ENCODE assay signal across 9 cellular contexts in the genomic region with DNA sequence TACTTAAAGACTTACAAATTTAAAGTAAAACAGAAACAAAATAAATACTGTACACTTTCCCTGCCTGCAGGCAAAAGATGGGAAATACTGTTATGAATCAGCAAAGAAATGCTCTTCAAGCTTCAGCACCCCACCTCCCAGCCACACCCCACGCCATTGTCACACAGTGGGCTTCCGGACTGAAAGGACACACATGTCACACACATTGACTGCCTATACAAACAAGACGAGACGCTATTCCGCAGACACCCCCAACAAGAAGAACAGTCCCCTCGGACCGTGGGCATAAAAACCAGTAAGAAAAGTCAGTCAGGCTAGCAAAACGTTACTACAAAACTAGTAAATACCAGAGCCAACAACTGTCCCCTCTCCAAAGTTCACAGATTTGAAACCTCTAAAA. TPM values are rescaled to one million over a fixed set of nuclear protein-coding genes. Genes with fewer than 3 reads are reported as not detected.
DNase-seq lines count a peak whose midpoint lies in the region; ATAC-seq, FAIRE-seq and TF ChIP-seq lines count a peak whose summit lies in the region.
"Had no signal": no experiment of that assay in that cellular context is flagged by ENCODE, and none has a peak within 500 bp of the region (broad histone marks: within the 10 kb centered on the region; RNA-seq: fewer than 3 reads in every experiment).

No MANE protein-coding gene starts in this region.

- FAIRE-seq in K562 (lab: Jason Lieb, UNC) (peak; percentile 49), D721Med (lab: Jason Lieb, UNC) (no peak)
- FAIRE-seq: G401.6 had no signal

- CTCF ChIA-PET in K562 (lab: Yijun Ruan, JAX; ENCODE audit: low intra/inter-chr PET ratio): interaction anchor here (0.6 kb wide), 1 partner anchor 13 kb away, joined by 3 read pairs; no protein-coding TSS in a partner anchor

- H3K27me3 ChIP-seq in K562 (ENCODE audit: control insufficient read depth in 2 of 2, insufficient read depth in 2 of 2, low read length in 2 of 2): peaks cover 2 to 9% of the 10 kb centered on the region in 2 experiments; a peak in 2 of 5 replicates
- no peaks in the 10 kb centered on the region for H3K27me3 ChIP-seq in aorta (ENCODE audit: control insufficient read depth in 1 of 2, insufficient read depth in 2 of 2, low read length in 1 of 2)
- no peaks in the 10 kb centered on the region for H3K27me3 ChIP-seq in ovary
- no peaks in the 10 kb centered on the region for H3K27me3 ChIP-seq in WERI-Rb-1 (ENCODE audit: insufficient read depth, low read depth, severe bottlenecking)

- in situ Hi-C loops in K562 (cut with MboI): no loop called here

- POLR2A ChIA-PET in K562 (lab: Yijun Ruan, JAX): interaction anchor here (0.7 to 1.1 kb wide), 2 partner anchors 16 to 496 kb away, joined by 4 read pairs; no protein-coding TSS in a partner anchor

- TF ChIP-seq CTCF in K562 (IDR thresholded peaks at IDR 0.05 in 2 of 3, conservative IDR thresholded peaks at IDR 0.05 in 1 of 3; ENCODE audit: insufficient read depth in 2 of 3, low read depth in 1 of 3, low read length in 3 of 3) (no peak), D721Med (IDR thresholded peaks at IDR 0.05; ENCODE audit: insufficient read depth, missing control alignments) (no peak), ovary (IDR thresholded peaks at IDR 0.05) (no peak), WERI-Rb-1 (IDR thresholded peaks at IDR 0.05; ENCODE audit: low read depth, low read length) (no peak)

- peak overlapping the region; percentile 42 for H3K4me2 ChIP-seq in K562 (ENCODE audit: insufficient read depth, low read length)

- no peaks in the 10 kb centered on the region for H3K9me3 ChIP-seq in K562 (replicated peaks; ENCODE audit: control insufficient read depth, insufficient read depth, low read depth, low read length)
- H3K9me3 ChIP-seq in aorta (ENCODE audit: control insufficient read depth, low read length): no peaks in the 10 kb centered on the region
- H3K9me3 ChIP-seq in ovary: no peaks in the 10 kb centered on the region
- no peaks in the 10 kb centered on the region for H3K9me3 ChIP-seq in WERI-Rb-1 (ENCODE audit: severe bottlenecking)

- H3K36me3 ChIP-seq in K562 (ENCODE audit: control insufficient read depth, insufficient read depth, low read length) (no peaks in the 10 kb centered on the region), aorta (ENCODE audit: control insufficient read depth in 1 of 2, insufficient read depth in 2 of 2, low read length in 1 of 2) (no peaks in the 10 kb centered on the region), ovary (no peaks in the 10 kb centered on the region), WERI-Rb-1 (no peaks in the 10 kb centered on the region)

- H3K9me1 ChIP-seq in K562 (ENCODE audit: control insufficient read depth, insufficient read depth, low read length): no peaks in the 10 kb centered on the region

- no peaks in the 10 kb centered on the region for H3K79me2 ChIP-seq in K562 (ENCODE audit: control insufficient read depth, insufficient read depth, low read length)

- TF ChIP-seq EP300 in K562 (IDR thresholded peaks at IDR 0.05; ENCODE audit: low read length): no peak; the same call in 1 of the 2 replicates
- TF ChIP-seq EP300 in ovary (IDR thresholded peaks at IDR 0.05): no peak

- no peak for TF ChIP-seq RAD21 in K562 (CRISPR knock-in tag; conservative IDR thresholded peaks at IDR 0.05 in 1 of 2, IDR thresholded peaks at IDR 0.05 in 1 of 2)

- peaks cover 6 to 10% of the 10 kb centered on the region in 2 experiments; a peak in 4 of 5 replicates for H3K4me1 ChIP-seq in K562 (replicated peaks in 1 of 2; ENCODE audit: control insufficient read depth in 2 of 2, insufficient read depth in 2 of 2, low read length in 2 of 2)
- H3K4me1 ChIP-seq in aorta (ENCODE audit: control insufficient read depth in 1 of 2, insufficient read depth in 2 of 2, low read length in 2 of 2): no peaks in the 10 kb centered on the region
- no peaks in the 10 kb centered on the region for H3K4me1 ChIP-seq in ovary (ENCODE audit: insufficient read depth)

- H3K4me3 ChIP-seq in K562 (no peak overlapping the region), aorta (ENCODE audit: low read length in 2 of 2) (no peak overlapping the region), ovary (no peak overlapping the region), WERI-Rb-1 (ENCODE audit: low read depth, low read length) (no peak overlapping the region)

- TF ChIP-seq POLR2A in K562 (conservative IDR thresholded peaks at IDR 0.05) (0 out of 2 replicates have a peak, but pooled peaks have one; percentile 22), ovary (IDR thresholded peaks at IDR 0.05) (no peak)

- H2AFZ ChIP-seq in K562 (ENCODE audit: low read depth, low read length): peak overlapping the region; percentile 69

- peak; percentile 85 for ATAC-seq in GM18498 (IDR thresholded peaks at IDR 0.05; ENCODE audit: unreplicated experiment)
- peak; percentile 97 for ATAC-seq in GM21390 (IDR thresholded peaks at IDR 0.05; ENCODE audit: unreplicated experiment)
- peak; percentile 94 for ATAC-seq in HG03520 (IDR thresholded peaks at IDR 0.05; ENCODE audit: unreplicated experiment)
- peak; percentile 80 for ATAC-seq in K562
- no peak for ATAC-seq in aorta (ENCODE audit: low FRiP score)

- intact Hi-C loops in K562 (cut with micrococcal nuclease) (no loop called here), aorta (cut with DNase I) (no loop called here), ovary (cut with DNase I) (no loop called here)

- H3K27ac ChIP-seq in K562 (ENCODE audit: extremely low read depth, low read depth, low read length) (no peak overlapping the region; the same call in 2 of the 3 replicates), aorta (ENCODE audit: low read depth in 1 of 2, low read length in 2 of 2) (no peak overlapping the region), ovary (no peak overlapping the region), WERI-Rb-1 (no peak overlapping the region)

- no TSS peak for BruUV-seq in K562 (replicated peaks; lab: Mats Ljungman, UMichigan)

- no peaks in the 10 kb centered on the region for H4K20me1 ChIP-seq in K562 (replicated peaks; ENCODE audit: control insufficient read depth, insufficient read depth, low read length)

- 25% methylated on average over 8 of the region's 8 CpGs for WGBS in K562 (ENCODE audit: insufficient coverage, low coverage, missing lambda C conversion rate)
- 78 to 79% methylated on average over 8 of the region's 8 CpGs for WGBS in aorta, 2 donors
- WGBS in ovary, 3 donors: 82 to 88% (median 88%) methylated on average over 8 of the region's 8 CpGs

- DNase-seq in K562 (ENCODE audit: extremely low read depth in 1 of 4, low spot score in 3 of 4) (peak; percentile 48 to 76 (median 64)), aorta (no peak), D721Med (ENCODE audit: insufficient read length, low spot score) (no peak), ovary (no peak), WERI-Rb-1 (no peak)

- H3K9ac ChIP-seq in K562 (ENCODE audit: insufficient read depth in 1 of 2, low read depth in 2 of 2, low read length in 2 of 2): peak overlapping the region; percentile 5 to 54; a peak in 2 of 4 replicates

TF ChIP-seq in K562, 482 proteins besides CTCF, POLR2A, EP300 and RAD21 (continues in another document):
- TF ChIP-seq POU5F1 (IDR thresholded peaks at IDR 0.05; ENCODE audit: borderline replicate concordance, low read depth, low read length, partially characterized antibody): no peak
- TF ChIP-seq, protein P1, sequence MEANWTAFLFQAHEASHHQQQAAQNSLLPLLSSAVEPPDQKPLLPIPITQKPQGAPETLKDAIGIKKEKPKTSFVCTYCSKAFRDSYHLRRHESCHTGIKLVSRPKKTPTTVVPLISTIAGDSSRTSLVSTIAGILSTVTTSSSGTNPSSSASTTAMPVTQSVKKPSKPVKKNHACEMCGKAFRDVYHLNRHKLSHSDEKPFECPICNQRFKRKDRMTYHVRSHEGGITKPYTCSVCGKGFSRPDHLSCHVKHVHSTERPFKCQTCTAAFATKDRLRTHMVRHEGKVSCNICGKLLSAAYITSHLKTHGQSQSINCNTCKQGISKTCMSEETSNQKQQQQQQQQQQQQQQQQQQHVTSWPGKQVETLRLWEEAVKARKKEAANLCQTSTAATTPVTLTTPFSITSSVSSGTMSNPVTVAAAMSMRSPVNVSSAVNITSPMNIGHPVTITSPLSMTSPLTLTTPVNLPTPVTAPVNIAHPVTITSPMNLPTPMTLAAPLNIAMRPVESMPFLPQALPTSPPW (CRISPR knock-in tag; IDR thresholded peaks at IDR 0.05): no peak
- TF ChIP-seq, protein P2, sequence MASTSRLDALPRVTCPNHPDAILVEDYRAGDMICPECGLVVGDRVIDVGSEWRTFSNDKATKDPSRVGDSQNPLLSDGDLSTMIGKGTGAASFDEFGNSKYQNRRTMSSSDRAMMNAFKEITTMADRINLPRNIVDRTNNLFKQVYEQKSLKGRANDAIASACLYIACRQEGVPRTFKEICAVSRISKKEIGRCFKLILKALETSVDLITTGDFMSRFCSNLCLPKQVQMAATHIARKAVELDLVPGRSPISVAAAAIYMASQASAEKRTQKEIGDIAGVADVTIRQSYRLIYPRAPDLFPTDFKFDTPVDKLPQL (IDR thresholded peaks at IDR 0.05; ENCODE audit: extremely low read depth, insufficient read length): no peak
- peak in 1 of 2 experiments; percentile 16 for TF ChIP-seq NCOA2 (IDR thresholded peaks at IDR 0.05; ENCODE audit: partially characterized antibody in 2 of 2)
- no peak for TF ChIP-seq TCF3 (CRISPR knock-in tag; IDR thresholded peaks at IDR 0.05)
- no peak for TF ChIP-seq ZNF436 (CRISPR knock-in tag; IDR thresholded peaks at IDR 0.05)
- TF ChIP-seq XRCC5 (IDR thresholded peaks at IDR 0.05; ENCODE audit: low read depth, low read length): no peak

RNA-seq across cellular contexts. Expression of a gene that starts 22.2 kb away (rescaled TPM):
- total RNA-seq in K562 (2011; cell fraction: chromatin; rRNA removed; ENCODE audit: low replicate concordance): 109 and 119 TPM in 2 replicates
- total RNA-seq in K562 (2011; cell fraction: nucleolus; rRNA removed): 57.4 and 59.0 TPM in 2 replicates
- total RNA-seq in K562 (2011; cell fraction: nucleoplasm; rRNA removed): 88.5 and 107 TPM in 2 replicates
- 20.4 and 25.7 TPM in 2 replicates for total RNA-seq in K562 (2014; rRNA removed)
- total RNA-seq in K562 (2014; rRNA removed; fragmentation: Illumina TruSeq; extraction: Trizol): 20.6 and 23.5 TPM in 2 replicates
- total RNA-seq in K562 (2015; rRNA removed; fragmentation: Illumina TruSeq; extraction: Trizol): 22.1 and 23.4 TPM in 2 replicates
- 23.3 and 25.5 TPM in 2 replicates for total RNA-seq in K562 (2021)
- 35.6 and 40.4 TPM in 2 replicates for polyA plus RNA-seq in K562 (2011; rRNA removed)
- 26.6 and 44.3 TPM in 2 replicates for polyA plus RNA-seq in K562 (2011; cell fraction: cytosol; rRNA removed)
- 108 and 147 TPM in 2 replicates for polyA plus RNA-seq in K562 (2011; cell fraction: nucleus; rRNA removed)
- polyA plus RNA-seq in K562 (2012): 18.4 and 26.4 TPM in 2 replicates
- 24.7 and 27.7 TPM in 2 replicates for polyA plus RNA-seq in K562 (2014; fragmentation: Illumina TruSeq; extraction: Trizol)
- 1 to 10 TPM; 4.6 to 7.1 TPM for polyA plus RNA-seq in K562 (2014; fragmentation: Nextera tagmentation; extraction: Ambion mirVana)
- 21.4 and 23.9 TPM in 2 replicates for polyA plus RNA-seq in K562 (2014; rRNA removed)
- 33.4 and 43.2 TPM in 2 replicates for polyA minus RNA-seq in K562 (2011; rRNA and poly(A)+ RNA removed)
- 21.9 and 24.1 TPM in 2 replicates for polyA minus RNA-seq in K562 (2011; cell fraction: cytosol; rRNA and poly(A)+ RNA removed)
- 31.2 and 37.2 TPM in 2 replicates for polyA minus RNA-seq in K562 (2011; cell fraction: nucleus; rRNA and poly(A)+ RNA removed)
- total RNA-seq in aorta: 10 to 100 TPM; 42.6 to 43.5 TPM
- polyA plus RNA-seq in aorta: 10 to 100 TPM; 14.7 to 36.9 TPM
- 10 to 100 TPM; 19.4 to 43.5 (median 23.4) TPM for total RNA-seq in ovary
- polyA plus RNA-seq in ovary: 10 to 100 TPM; 15.7 to 23.2 TPM

Comparison
In these comparisons a context has a peak if more than half of its experiments do, and no peak if none do; other contexts are left out.
1. DNase-seq: peak in K562 (4 of 4); none in aorta (0 of 2), D721Med (single experiment), ovary (0 of 5) and WERI-Rb-1 (single experiment).